In genomic region chr19:17794731-17795494, GRCh38 we compare ENCODE assay signal across 8 cellular contexts. TPM values are rescaled to one million over a fixed set of nuclear protein-coding genes. Genes with fewer than 3 reads are reported as not detected.
DNase-seq lines count a peak whose midpoint lies in the region; ATAC-seq and TF ChIP-seq lines count a peak whose summit lies in the region.

A gene with protein sequence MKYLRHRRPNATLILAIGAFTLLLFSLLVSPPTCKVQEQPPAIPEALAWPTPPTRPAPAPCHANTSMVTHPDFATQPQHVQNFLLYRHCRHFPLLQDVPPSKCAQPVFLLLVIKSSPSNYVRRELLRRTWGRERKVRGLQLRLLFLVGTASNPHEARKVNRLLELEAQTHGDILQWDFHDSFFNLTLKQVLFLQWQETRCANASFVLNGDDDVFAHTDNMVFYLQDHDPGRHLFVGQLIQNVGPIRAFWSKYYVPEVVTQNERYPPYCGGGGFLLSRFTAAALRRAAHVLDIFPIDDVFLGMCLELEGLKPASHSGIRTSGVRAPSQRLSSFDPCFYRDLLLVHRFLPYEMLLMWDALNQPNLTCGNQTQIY (plus strand): TSS chr19:17795138. CDS start chr19:17807808, 12,670 bp downstream.

- peaks cover 48% of the 10 kb centered on the region for H3K36me3 Mint-ChIP-seq in Calu3 (ENCODE audit: insufficient read depth, unreplicated experiment)
- H3K36me3 Mint-ChIP-seq in activated naive CD8-positive, alpha-beta T cell treated with anti-CD3 and anti-CD28 coated beads, Interleukin-2, amount 50 U/mL, for 24 hours (ENCODE audit: low read depth): no peaks in the 10 kb centered on the region

- peaks cover 15% of the 10 kb centered on the region for H3K4me1 Mint-ChIP-seq in Calu3 (ENCODE audit: low read depth, unreplicated experiment)
- H3K4me1 Mint-ChIP-seq in activated naive CD8-positive, alpha-beta T cell treated with anti-CD3 and anti-CD28 coated beads, Interleukin-2, amount 50 U/mL, for 24 hours: peaks cover 54% of the 10 kb centered on the region

- no peak for TF ChIP-seq RAD21 in Ishikawa (IDR thresholded peaks at IDR 0.05; ENCODE audit: low read depth)

- no peaks in the 10 kb centered on the region for H3K27me3 ChIP-seq in lung (ENCODE audit: control insufficient read depth, insufficient read depth)

- no peaks in the 10 kb centered on the region for H3K9me3 ChIP-seq in lung (ENCODE audit: control insufficient read depth in 2 of 2, insufficient read depth in 1 of 2, low read length in 1 of 2)

- intact Hi-C loops in Calu3 (cut with micrococcal nuclease; ENCODE audit: unreplicated experiment): no loop called here

- H3K27me3 Mint-ChIP-seq in Calu3 (ENCODE audit: unreplicated experiment): no peaks in the 10 kb centered on the region
- peaks cover 15% of the 10 kb centered on the region for H3K27me3 Mint-ChIP-seq in activated naive CD8-positive, alpha-beta T cell treated with anti-CD3 and anti-CD28 coated beads, Interleukin-2, amount 50 U/mL, for 24 hours

- no peak within 1 kb of the TSS for H3K4me3 ChIP-seq in lung

- no peaks in the 10 kb centered on the region for H3K4me1 ChIP-seq in lung (ENCODE audit: control insufficient read depth in 2 of 2, insufficient read depth in 2 of 2, low read length in 2 of 2)

- no peak for ATAC-seq in activated naive CD8-positive, alpha-beta T cell treated with anti-CD3 and anti-CD28 coated beads, Interleukin-2, amount 50 U/mL, for 24 hours
- ATAC-seq in lung (ENCODE audit: insufficient read depth, low FRiP score) (no peak), HG02938 (IDR thresholded peaks at IDR 0.05; ENCODE audit: unreplicated experiment) (no peak)

- peak; percentile 47; the same call in 1 of the 2 replicates for TF ChIP-seq EP300 in Ishikawa (IDR thresholded peaks at IDR 0.05; ENCODE audit: borderline replicate concordance)

- H3K4me3 Mint-ChIP-seq in Calu3 (ENCODE audit: low read depth, unreplicated experiment): peak within 1 kb of the TSS; percentile 88
- peak within 1 kb of the TSS; percentile 32 for H3K4me3 Mint-ChIP-seq in activated naive CD8-positive, alpha-beta T cell treated with anti-CD3 and anti-CD28 coated beads, Interleukin-2, amount 50 U/mL, for 24 hours

- H3K27ac Mint-ChIP-seq in Calu3 (ENCODE audit: unreplicated experiment): peak within 1 kb of the TSS; percentile 91
- H3K27ac Mint-ChIP-seq in activated naive CD8-positive, alpha-beta T cell treated with anti-CD3 and anti-CD28 coated beads, Interleukin-2, amount 50 U/mL, for 24 hours: no peak within 1 kb of the TSS

- TSS peak; percentile 45 for BruUV-seq in Calu3 (replicated peaks; lab: Mats Ljungman, UMichigan)

- CTCF ChIA-PET in Calu3 (lab: Charles Lee): interaction anchor here (0.9 to 1.0 kb wide), 2 partner anchors 19 to 61 kb away, joined by 3 to 4 read pairs; no protein-coding TSS in a partner anchor

- no peaks in the 10 kb centered on the region for H3K9me3 Mint-ChIP-seq in Calu3 (ENCODE audit: low read depth, unreplicated experiment)
- H3K9me3 Mint-ChIP-seq in activated naive CD8-positive, alpha-beta T cell treated with anti-CD3 and anti-CD28 coated beads, Interleukin-2, amount 50 U/mL, for 24 hours: no peaks in the 10 kb centered on the region

- 5 to 6% methylated on average over 49 to 50 of the region's 50 CpGs for WGBS in lung, 2 donors

- no peak within 1 kb of the TSS for H3K27ac ChIP-seq in lung (ENCODE audit: low read depth in 1 of 2, low read length in 1 of 2)

- no peaks in the 10 kb centered on the region for H3K36me3 ChIP-seq in lung (ENCODE audit: control insufficient read depth in 2 of 2, insufficient read depth in 2 of 2, low read length in 2 of 2)

- TF ChIP-seq CTCF in Calu3 (IDR thresholded peaks at IDR 0.05; ENCODE audit: unreplicated experiment) (no peak), lung (IDR thresholded peaks at IDR 0.05; ENCODE audit: control extremely low read depth, extremely low read depth) (no peak)

- DNase-seq in Calu3 (peak; percentile 94), lung (ENCODE audit: low spot score) (peak; percentile 38), ecto neural progenitor cell (ENCODE audit: low spot score) (no peak), NOMO-1 (lab: John Stamatoyannopoulos, UW; ENCODE audit: unreplicated experiment in 2 of 2) (no peak), AG08396 (ENCODE audit: low spot score) (no peak)
- peak; percentile 31 for DNase-seq in activated naive CD8-positive, alpha-beta T cell treated with anti-CD3 and anti-CD28 coated beads, Interleukin-2, amount 50 U/mL, for 24 hours

TF ChIP-seq in Ishikawa, 13 proteins besides CTCF, POLR2A, EP300 and RAD21:
- TF ChIP-seq TAF1 (IDR thresholded peaks at IDR 0.05; ENCODE audit: low read depth): peak; percentile 71; the same call in 1 of the 2 replicates
- no peak for TF ChIP-seq FOXM1 (IDR thresholded peaks at IDR 0.05; ENCODE audit: borderline replicate concordance, low read depth)
- peak; percentile 63; the same call in 1 of the 2 replicates for TF ChIP-seq ZBTB7A (IDR thresholded peaks at IDR 0.05; ENCODE audit: low read depth)
- peak; percentile 57; the same call in 1 of the 2 replicates for TF ChIP-seq TCF12 (IDR thresholded peaks at IDR 0.05; ENCODE audit: low read depth)
- peak; percentile 74 for TF ChIP-seq MAX (IDR thresholded peaks at IDR 0.05)
- no peak; the same call in 1 of the 2 replicates for TF ChIP-seq TEAD4 (IDR thresholded peaks at IDR 0.05)
- TF ChIP-seq CREB1 (IDR thresholded peaks at IDR 0.05; ENCODE audit: low read depth): no peak
- peak; percentile 53; the same call in 1 of the 2 replicates for TF ChIP-seq YY1 (IDR thresholded peaks at IDR 0.05; ENCODE audit: low read depth)
- peak; percentile 97 for TF ChIP-seq NFIC (IDR thresholded peaks at IDR 0.05)
- peak; percentile 69 for TF ChIP-seq USF1 (IDR thresholded peaks at IDR 0.05)

RNA-seq across cellular contexts. Expression of the gene that starts here (rescaled TPM):
- total RNA-seq in Calu3 (2022): 75.1 and 121 TPM in 2 replicates
- total RNA-seq in lung: 1 to 10 TPM in 1 of 2 donors, under 1 TPM in 1; 1.00 to 2.0 TPM
- 1 to 10 TPM; 2.0 to 3.0 TPM for polyA plus RNA-seq in lung

Comparison
In these comparisons a context has a peak if more than half of its experiments do, and no peak if none do; other contexts are left out.
1. RNA of the gene that starts here (total RNA-seq): 75.1 to 121 TPM in Calu3; 1.00 to 2.0 TPM in lung; every median in the first group is over 10 times any median in the second.
2. DNase-seq: peak in Calu3 (single experiment), activated naive CD8-positive, alpha-beta T cell treated with anti-CD3 and anti-CD28 coated beads, Interleukin-2, amount 50 U/mL, for 24 hours (single experiment) and lung (single experiment); none in ecto neural progenitor cell (single experiment), NOMO-1 (0 of 2) and AG08396 (single experiment).